Comparison of ENCODE assay signal across 30 cellular contexts in genomic region chr18:45576906-45577305, GRCh38. TPM values are rescaled to one million over a fixed set of nuclear protein-coding genes. Genes with fewer than 3 reads are reported as not detected.
"Had no signal": no experiment of that assay in that cellular context is flagged by ENCODE, and none has a peak within 500 bp of the region (broad histone marks: within the 10 kb centered on the region; RNA-seq: fewer than 3 reads in every experiment).

No MANE protein-coding gene starts in this region.

- H3K36me3 Mint-ChIP-seq: neural progenitor cell; stimulated activated memory B cell treated with anti-CD40 and anti-IgM and Interleukin-4, amounts not matched to agents 10 μg/mL and 1 μg/mL and 100 μg/mL, for 72 hours had no signal

- H3K79me2 ChIP-seq: parathyroid adenoma had no signal

- H3K27ac Mint-ChIP-seq: naive thymus-derived CD8-positive, alpha-beta T cell; nephron progenitor cell; neural progenitor cell; stimulated activated memory B cell treated with anti-CD40 and anti-IgM and Interleukin-4, amounts not matched to agents 10 μg/mL and 1 μg/mL and 100 μg/mL, for 72 hours; stimulated activated naive CD8-positive, alpha-beta T cell treated with anti-CD3 and anti-CD28 coated beads, Interleukin-15, amount 100 ng/mL, for 72 hours; type B pancreatic cell had no signal

- H3K9me3 ChIP-seq: neutrophil, psoas muscle, right lobe of liver, vagina had no signal

- ATAC-seq: naive thymus-derived CD8-positive, alpha-beta T cell; psoas muscle; right lobe of liver; stimulated activated memory B cell treated with anti-CD40 and anti-IgM and Interleukin-4, amounts not matched to agents 10 μg/mL and 1 μg/mL and 100 μg/mL, for 72 hours; stimulated activated naive CD8-positive, alpha-beta T cell treated with anti-CD3 and anti-CD28 coated beads, Interleukin-15, amount 100 ng/mL, for 72 hours had no signal

- H3K4me2 ChIP-seq: neural progenitor cell, smooth muscle cell had no signal

- H2AFZ ChIP-seq: neural progenitor cell, parathyroid adenoma had no signal

- DNase-seq: islet precursor cell; left ventricle myocardium inferior; naive thymus-derived CD8-positive, alpha-beta T cell; nephron progenitor cell; occipital lobe; psoas muscle; right lobe of liver; stimulated activated CD4-positive, alpha-beta T cell treated with anti-CD3 and anti-CD28 coated beads, Interleukin-1b, Interleukin-23, amount 100 ng/mL, for 48 hours; stimulated activated CD4-positive, alpha-beta T cell treated with anti-CD3 and anti-CD28 coated beads, Interleukin-2, amount 100 ng/mL, for 48 hours; stimulated activated CD4-positive, alpha-beta T cell treated with anti-CD3 and anti-CD28 coated beads, Interleukin-4, amount 100 ng/mL, for 4 hours; stimulated activated CD8-positive, alpha-beta memory T cell treated with anti-CD3 and anti-CD28 coated beads, Interleukin-4, amount 100 ng/mL, for 48 hours; stimulated activated naive CD4-positive, alpha-beta T cell treated with Interleukin-2 at 50 U/mL for 16 hours; stimulated activated naive CD8-positive, alpha-beta T cell treated with anti-CD3 and anti-CD28 coated beads, Interleukin-15, amount 100 ng/mL, for 72 hours; substantia nigra had no signal

- H3K4me1 Mint-ChIP-seq: naive thymus-derived CD8-positive, alpha-beta T cell; stimulated activated memory B cell treated with anti-CD40 and anti-IgM and Interleukin-4, amounts not matched to agents 10 μg/mL and 1 μg/mL and 100 μg/mL, for 72 hours; stimulated activated naive CD8-positive, alpha-beta T cell treated with anti-CD3 and anti-CD28 coated beads, Interleukin-15, amount 100 ng/mL, for 72 hours had no signal

- H3K9ac ChIP-seq: neural progenitor cell, parathyroid adenoma had no signal

- H3K4me1 ChIP-seq: left ventricle myocardium inferior, parathyroid adenoma, psoas muscle, right lobe of liver, tibial nerve, vagina had no signal

- H3K27me3 ChIP-seq: neural progenitor cell, neutrophil, right lobe of liver, tibial nerve, vagina had no signal

- H3K4me3 ChIP-seq: left ventricle myocardium inferior, lung, neural progenitor cell, psoas muscle, right lobe of liver, smooth muscle cell, tibial nerve, vagina had no signal

- H3K36me3 ChIP-seq: left ventricle myocardium inferior, neural progenitor cell, neutrophil, right lobe of liver, tibial nerve, vagina had no signal

- H3K27ac ChIP-seq: left ventricle myocardium inferior, neural progenitor cell, neutrophil, parathyroid adenoma, psoas muscle, right lobe of liver, tibial nerve, vagina had no signal

- H3K4me3 Mint-ChIP-seq: naive thymus-derived CD8-positive, alpha-beta T cell; nephron progenitor cell; neural progenitor cell; stimulated activated memory B cell treated with anti-CD40 and anti-IgM and Interleukin-4, amounts not matched to agents 10 μg/mL and 1 μg/mL and 100 μg/mL, for 72 hours; stimulated activated naive CD8-positive, alpha-beta T cell treated with anti-CD3 and anti-CD28 coated beads, Interleukin-15, amount 100 ng/mL, for 72 hours; type B pancreatic cell had no signal

RNA-seq across cellular contexts. Expression of gene SLC14A2, which starts 38.4 kb away (rescaled TPM):
- total RNA-seq: kidney epithelial cell; lower leg skin; mucosa of gallbladder; naive thymus-derived CD8-positive, alpha-beta T cell; osteocyte; skeletal muscle tissue; temporal lobe; vagina had no signal
- polyA plus RNA-seq: smooth muscle cell, urinary bladder had no signal
